ENCODE assay signal across 9 cellular contexts in genomic region chr10:44089671-44090070, GRCh38.
"Had no signal": no experiment of that assay in that cellular context is flagged by ENCODE, and none has a peak within 500 bp of the region (broad histone marks: within the 10 kb centered on the region; RNA-seq: fewer than 3 reads in every experiment).

No MANE protein-coding gene starts in this region.

- H3K4me3 Mint-ChIP-seq: GM23338, H9, HFFc6 had no signal

- DNase-seq: GM23248, GOT3, H7, H9, HCEC 1CT, HFFc6 had no signal

- H3K9me3 ChIP-seq: HAP-1 had no signal

- H3K9ac ChIP-seq: GM23248 had no signal

- H3K36me3 ChIP-seq: HAP-1 had no signal

- H3K4me2 ChIP-seq: GM23338 had no signal

- H3K4me1 ChIP-seq: HAP-1 had no signal

- ATAC-seq: GM23338, HCT116 had no signal

- H2AFZ ChIP-seq: GM23248, GM23338 had no signal

- H3K27ac Mint-ChIP-seq: GM23338, H9, HFFc6 had no signal

- H3K27ac ChIP-seq: GM23248 had no signal

- H3K4me3 ChIP-seq: GM23248, GM23338, HAP-1 had no signal
